In genomic region chr4:171594293-171594692, GRCh38 we compare ENCODE assay signal across 17 cellular contexts.
"Had no signal": no experiment of that assay in that cellular context is flagged by ENCODE, and none has a peak within 500 bp of the region (broad histone marks: within the 10 kb centered on the region; RNA-seq: fewer than 3 reads in every experiment).

No MANE protein-coding gene starts in this region.

- DNase-seq: effector CD4-positive, alpha-beta T cell; heart left ventricle; hippocampal formation; mammary epithelial cell; mucosa of descending colon; naive thymus-derived CD8-positive, alpha-beta T cell; posterior cingulate gyrus; sigmoid colon; stimulated activated CD4-positive, alpha-beta T cell treated with anti-CD3 and anti-CD28 coated beads, Interleukin-2, amount 100 ng/mL, for 24 hours; stimulated activated CD4-positive, alpha-beta T cell treated with anti-CD3 and anti-CD28 coated beads, Interleukin-4, amount 100 ng/mL, for 4 hours; stimulated activated naive B cell treated with anti-CD40 and anti-IgM and Interleukin-4, amounts not matched to agents 10 μg/mL and 1 μg/mL and 100 μg/mL, for 72 hours; stimulated activated naive CD8-positive, alpha-beta T cell treated with anti-CD3 and anti-CD28 coated beads, Interleukin-15, amount 100 ng/mL, for 72 hours; testis; transverse colon had no signal

- H3K9me3 ChIP-seq: heart left ventricle, right atrium auricular region, sigmoid colon, testis, transverse colon had no signal

- H3K27ac ChIP-seq: coronary artery, heart left ventricle, right atrium auricular region, sigmoid colon, skin epidermis, testis, transverse colon had no signal

- H3K4me1 ChIP-seq: heart left ventricle, right atrium auricular region, sigmoid colon, testis, transverse colon had no signal

- H3K27me3 Mint-ChIP-seq: naive thymus-derived CD8-positive, alpha-beta T cell; stimulated activated naive CD8-positive, alpha-beta T cell treated with anti-CD3 and anti-CD28 coated beads, Interleukin-15, amount 100 ng/mL, for 72 hours had no signal

- H3K4me1 Mint-ChIP-seq: naive thymus-derived CD8-positive, alpha-beta T cell; stimulated activated naive CD8-positive, alpha-beta T cell treated with anti-CD3 and anti-CD28 coated beads, Interleukin-15, amount 100 ng/mL, for 72 hours had no signal

- H3K27ac Mint-ChIP-seq: naive thymus-derived CD8-positive, alpha-beta T cell; stimulated activated naive B cell treated with anti-CD40 and anti-IgM and Interleukin-4, amounts not matched to agents 10 μg/mL and 1 μg/mL and 100 μg/mL, for 72 hours; stimulated activated naive CD8-positive, alpha-beta T cell treated with anti-CD3 and anti-CD28 coated beads, Interleukin-15, amount 100 ng/mL, for 72 hours had no signal

- H3K27me3 ChIP-seq: heart left ventricle, right atrium auricular region, sigmoid colon, testis, transverse colon had no signal

- H3K36me3 ChIP-seq: heart left ventricle, right atrium auricular region, sigmoid colon, transverse colon had no signal

- H3K36me3 Mint-ChIP-seq: naive thymus-derived CD8-positive, alpha-beta T cell; stimulated activated naive B cell treated with anti-CD40 and anti-IgM and Interleukin-4, amounts not matched to agents 10 μg/mL and 1 μg/mL and 100 μg/mL, for 72 hours had no signal

- H3K4me3 Mint-ChIP-seq: naive thymus-derived CD8-positive, alpha-beta T cell; stimulated activated naive B cell treated with anti-CD40 and anti-IgM and Interleukin-4, amounts not matched to agents 10 μg/mL and 1 μg/mL and 100 μg/mL, for 72 hours; stimulated activated naive CD8-positive, alpha-beta T cell treated with anti-CD3 and anti-CD28 coated beads, Interleukin-15, amount 100 ng/mL, for 72 hours had no signal

- H3K4me3 ChIP-seq: coronary artery, heart left ventricle, mucosa of descending colon, right atrium auricular region, sigmoid colon, skin epidermis, testis, transverse colon had no signal
